In the genomic region with DNA sequence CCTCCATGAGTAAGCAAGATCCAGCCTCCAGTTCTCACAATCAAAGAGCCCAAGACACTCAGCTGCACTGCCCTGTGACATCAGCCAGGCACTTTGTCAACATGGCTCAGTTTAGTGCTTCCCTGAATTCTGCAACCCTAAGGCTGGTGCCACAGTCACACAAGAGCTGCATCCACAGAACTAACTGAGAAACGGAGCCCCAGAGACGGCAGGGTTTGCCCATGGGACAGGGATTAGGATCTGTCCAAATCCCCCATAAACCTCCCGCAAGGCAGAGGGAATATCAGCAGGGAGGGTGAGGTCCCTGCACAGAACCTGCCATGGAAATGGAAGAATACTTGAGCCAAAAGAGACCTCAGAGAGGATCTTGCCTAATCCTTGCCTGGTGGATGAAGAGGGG, we compare ENCODE assay signal across 17 cellular contexts.
DNase-seq lines count a peak whose midpoint lies in the region; ATAC-seq, FAIRE-seq and TF ChIP-seq lines count a peak whose summit lies in the region.
"Had no signal": no experiment of that assay in that cellular context is flagged by ENCODE, and none has a peak within 500 bp of the region (broad histone marks: within the 10 kb centered on the region; RNA-seq: fewer than 3 reads in every experiment).

No MANE protein-coding gene starts in this region.

- no peak for TF ChIP-seq POLR2A in H1 (IDR thresholded peaks at IDR 0.05; ENCODE audit: control extremely low read depth in 1 of 2, low read depth in 2 of 2, low read length in 2 of 2)
- no peak for TF ChIP-seq POLR2A in transverse colon (IDR thresholded peaks at IDR 0.05)

- no peak overlapping the region for H2BK12ac ChIP-seq in H1 (ENCODE audit: low read depth, low read length)

- H3K4me2 ChIP-seq in H1 (ENCODE audit: insufficient read depth in 1 of 2, low read depth in 2 of 2, low read length in 2 of 2), result no peak overlapping the region

- H3K27ac ChIP-seq in heart right ventricle (no peak overlapping the region), H1 (ENCODE audit: low read depth, low read length) (no peak overlapping the region), upper lobe of right lung (no peak overlapping the region), transverse colon (no peak overlapping the region)

- H3K4me3 ChIP-seq in heart right ventricle (no peak overlapping the region), H1 (ENCODE audit: extremely low read depth in 1 of 4, insufficient read depth in 2 of 4, low read depth in 3 of 4, low read length in 4 of 4) (no peak overlapping the region), upper lobe of right lung (no peak overlapping the region), transverse colon (no peak overlapping the region)
- H3K4me3 ChIP-seq: GM12878, HAP-1 had no signal

- no peaks in the 10 kb centered on the region for H3K36me3 Mint-ChIP-seq in progenitor cell of endocrine pancreas (ENCODE audit: insufficient read depth)
- H3K36me3 Mint-ChIP-seq: CD4-positive, CD25-positive, alpha-beta regulatory T cell; CD8-positive, alpha-beta memory T cell had no signal

- H2BK15ac ChIP-seq in H1 (ENCODE audit: low read length), result 0 out of 2 replicates have a peak overlapping the region, but pooled peaks have one; percentile 10

- TF ChIP-seq RAD21 in H1 (IDR thresholded peaks at IDR 0.05 in 1 of 2, conservative IDR thresholded peaks at IDR 0.05 in 1 of 2; ENCODE audit: low read depth in 2 of 2, low read length in 2 of 2), result no peak

- no peak overlapping the region for H2BK5ac ChIP-seq in H1 (ENCODE audit: low read depth, low read length)

- no peak overlapping the region for H3K18ac ChIP-seq in H1 (ENCODE audit: extremely low read depth, low read length)

- intact Hi-C loops in cardiac septum (cut with DNase I), result no loop called here
- intact Hi-C loops in heart right ventricle (cut with DNase I), result loop anchor here in 1 of 10 donors (10.0 kb wide), 1 partner anchor 241 kb away; a partner anchor contains a TSS
- intact Hi-C loops in upper lobe of right lung (cut with DNase I), result no loop called here
- intact Hi-C loops in transverse colon (cut with DNase I; ENCODE audit: low total_unique reads), result no loop called here

- H3K9me3 ChIP-seq in heart right ventricle, result peaks cover 0 to 6% (median 0%) of the 10 kb centered on the region in 11 donors
- no peaks in the 10 kb centered on the region for H3K9me3 ChIP-seq in H1 (ENCODE audit: insufficient read depth in 2 of 2, low read depth in 1 of 2, low read length in 1 of 2)
- no peaks in the 10 kb centered on the region for H3K9me3 ChIP-seq in upper lobe of right lung
- no peaks in the 10 kb centered on the region for H3K9me3 ChIP-seq in transverse colon
- H3K9me3 ChIP-seq: BE2C, HAP-1 had no signal

- ATAC-seq in heart right ventricle, result no peak
- no peak for ATAC-seq in upper lobe of right lung
- ATAC-seq: GM12878 had no signal

- TF ChIP-seq CTCF in heart right ventricle (IDR thresholded peaks at IDR 0.05) (no peak), H1 (IDR thresholded peaks at IDR 0.05; ENCODE audit: control extremely low read depth in 1 of 3, insufficient read depth in 1 of 3, low read depth in 1 of 3, low read length in 3 of 3) (no peak), upper lobe of right lung (IDR thresholded peaks at IDR 0.05) (no peak), transverse colon (IDR thresholded peaks at IDR 0.05) (no peak), progenitor cell of endocrine pancreas (IDR thresholded peaks at IDR 0.05; ENCODE audit: unreplicated experiment) (no peak)

- H3K9ac ChIP-seq in H1 (replicated peaks in 1 of 4; ENCODE audit: extremely low read depth in 1 of 4, low read depth in 3 of 4, low read length in 3 of 4), result no peak overlapping the region

- H2BK120ac ChIP-seq in H1 (replicated peaks; ENCODE audit: low read depth, low read length), result no peak overlapping the region

- no peaks in the 10 kb centered on the region for H3K79me1 ChIP-seq in H1 (ENCODE audit: low read depth, low read length)

- H3K27ac Mint-ChIP-seq in progenitor cell of endocrine pancreas, result no peak overlapping the region
- H3K27ac Mint-ChIP-seq: CD4-positive, CD25-positive, alpha-beta regulatory T cell had no signal

- no peak overlapping the region for H3K56ac ChIP-seq in H1 (replicated peaks; ENCODE audit: insufficient read length, low read depth, low read length)

- H3K23me2 ChIP-seq in H1 (ENCODE audit: low read depth, low read length), result no peaks in the 10 kb centered on the region

- no peak overlapping the region for H3K4ac ChIP-seq in H1 (replicated peaks; ENCODE audit: insufficient read length, low read depth, low read length)

- H3K79me2 ChIP-seq in H1 (ENCODE audit: control insufficient read depth in 1 of 2, insufficient read depth in 2 of 2, low read length in 2 of 2), result no peaks in the 10 kb centered on the region

- H3K4me1 Mint-ChIP-seq in progenitor cell of endocrine pancreas (ENCODE audit: low read depth), result peaks cover 7% of the 10 kb centered on the region
- H3K4me1 Mint-ChIP-seq: CD4-positive, CD25-positive, alpha-beta regulatory T cell; CD8-positive, alpha-beta memory T cell had no signal

- H2AK5ac ChIP-seq in H1 (ENCODE audit: low read depth, low read length), result no peak overlapping the region

- CTCF ChIA-PET in H1 (lab: Charles Lee; ENCODE audit: partially characterized antibody), result interaction anchor here (0.9 to 1.6 kb wide), 3 partner anchors 15 to 244 kb away, joined by 3 to 6 read pairs (median 3); no protein-coding TSS in a partner anchor

- no peak overlapping the region for H2AFZ ChIP-seq in H1 (ENCODE audit: low read length)

- peak; percentile 24 for DNase-seq in cardiac septum (ENCODE audit: low spot score)
- no peak for DNase-seq in heart right ventricle
- no peak for DNase-seq in H1 (ENCODE audit: low read depth in 1 of 2, low spot score in 2 of 2)
- peak; percentile 6 for DNase-seq in upper lobe of right lung
- no peak for DNase-seq in transverse colon
- DNase-seq in progenitor cell of endocrine pancreas (ENCODE audit: low spot score, unreplicated experiment), result no peak
- DNase-seq: BE2C; C1 segment of cervical spinal cord; CD4-positive, CD25-positive, alpha-beta regulatory T cell; CD8-positive, alpha-beta memory T cell; COR-L47; DMS 273 treated with DMSO at 0.1 percent for 48 hours; DMS53; DND-41; EL had no signal

- 60 to 62% methylated on average over 3 of the region's 3 CpGs for WGBS in heart right ventricle, 2 donors
- 94% methylated on average over 3 of the region's 3 CpGs; no CpG with 5 or more reads in 1 of the 2 experiments for WGBS in H1 (ENCODE audit: extremely low coverage in 1 of 2, insufficient coverage in 1 of 2, insufficient read length in 1 of 2, insufficient replicate concordance in 2 of 2, low coverage in 1 of 2, low lambda C conversion rate in 2 of 2, missing lambda C conversion rate in 1 of 2), 2 experiments
- 32% methylated on average over 3 of the region's 3 CpGs; no CpG with 5 or more reads in 1 of the 2 donors for WGBS in transverse colon (ENCODE audit: low coverage in 1 of 2), 2 donors

- H3K4me1 ChIP-seq in heart right ventricle (no peaks in the 10 kb centered on the region), H1 (replicated peaks in 1 of 4; ENCODE audit: control insufficient read depth in 3 of 4, insufficient read depth in 4 of 4, low read length in 3 of 4) (peaks cover 0 to 2% (median 0%) of the 10 kb centered on the region in 4 experiments; a peak in 3 of 7 replicates), upper lobe of right lung (no peaks in the 10 kb centered on the region), transverse colon (no peaks in the 10 kb centered on the region)
- H3K4me1 ChIP-seq: BE2C, HAP-1 had no signal

- peaks cover 4% of the 10 kb centered on the region for H3K9me3 Mint-ChIP-seq in progenitor cell of endocrine pancreas (ENCODE audit: low read depth)

- H3K23ac ChIP-seq in H1 (ENCODE audit: insufficient read length), result no peak overlapping the region

- POLR2A ChIA-PET in H1 (lab: Charles Lee; ENCODE audit: partially characterized antibody), result no interaction called here

- H3K14ac ChIP-seq in H1 (ENCODE audit: insufficient read length), result no peak overlapping the region

- H3K4me3 Mint-ChIP-seq in progenitor cell of endocrine pancreas (ENCODE audit: low read depth), result no peak overlapping the region
- H3K4me3 Mint-ChIP-seq: CD4-positive, CD25-positive, alpha-beta regulatory T cell; CD8-positive, alpha-beta memory T cell had no signal

- no peak overlapping the region for H4K8ac ChIP-seq in H1 (ENCODE audit: extremely low read depth, insufficient read depth, low read length)

- H4K5ac ChIP-seq in H1 (ENCODE audit: insufficient read length, low read depth, low read length), result no peak overlapping the region

- no peaks in the 10 kb centered on the region for H4K20me1 ChIP-seq in H1 (replicated peaks in 1 of 2; ENCODE audit: control insufficient read depth in 1 of 2, insufficient read depth in 2 of 2, low read length in 2 of 2)

- H2BK20ac ChIP-seq in H1 (ENCODE audit: low read length), result no peak overlapping the region

- TF ChIP-seq EP300 in H1 (IDR thresholded peaks at IDR 0.05; ENCODE audit: borderline replicate concordance in 1 of 2, low read depth in 2 of 2, low read length in 2 of 2) (no peak), transverse colon (IDR thresholded peaks at IDR 0.05; ENCODE audit: low read depth) (no peak)

- H3K27me3 ChIP-seq in heart right ventricle (peaks cover 0 to 64% (median 24%) of the 10 kb centered on the region in 7 donors), H1 (replicated peaks in 1 of 4; ENCODE audit: control insufficient read depth in 3 of 4, extremely low read depth in 1 of 4, insufficient read depth in 3 of 4, low read length in 3 of 4) (no peaks in the 10 kb centered on the region; a peak in 1 of 7 replicates), upper lobe of right lung (peaks cover 7% of the 10 kb centered on the region), transverse colon (peaks cover 10% of the 10 kb centered on the region)
- H3K27me3 ChIP-seq: BE2C had no signal

- FAIRE-seq in H1 (lab: Jason Lieb, UNC), result no peak
- FAIRE-seq: GM12878 had no signal

- H3K27me3 Mint-ChIP-seq in progenitor cell of endocrine pancreas, result peaks cover 50% of the 10 kb centered on the region

- H4K91ac ChIP-seq in H1 (replicated peaks; ENCODE audit: insufficient read length, low read length), result no peak overlapping the region

- no peaks in the 10 kb centered on the region for H3K36me3 ChIP-seq in heart right ventricle
- no peaks in the 10 kb centered on the region for H3K36me3 ChIP-seq in H1 (ENCODE audit: control insufficient read depth in 2 of 4, insufficient read depth in 4 of 4, low read length in 3 of 4)
- no peaks in the 10 kb centered on the region for H3K36me3 ChIP-seq in upper lobe of right lung
- no peaks in the 10 kb centered on the region for H3K36me3 ChIP-seq in transverse colon
- H3K36me3 ChIP-seq: BE2C, HAP-1 had no signal

- in situ Hi-C loops in transverse colon (cut with MboI; ENCODE audit: low pct_ligation_motif_present in 1 of 4, low pct_unique_long_range_greater_than_20kb in 1 of 4, low sequenced_read_pairs in 3 of 4), result no loop called here

TF ChIP-seq in H1, 55 proteins besides CTCF, POLR2A, EP300 and RAD21:
- no peak for TF ChIP-seq BRCA1 (IDR thresholded peaks at IDR 0.05; ENCODE audit: low read depth, low read length)
- TF ChIP-seq CBX8 (IDR thresholded peaks at IDR 0.05; ENCODE audit: borderline replicate concordance, low read depth, low read length), result no peak
- TF ChIP-seq EGR1 (IDR thresholded peaks at IDR 0.05; ENCODE audit: borderline replicate concordance, low read depth, low read length), result no peak

Comparison
In these comparisons a context has a peak if more than half of its experiments do, and no peak if none do; other contexts are left out.
1. DNase-seq: peak in cardiac septum (single experiment) and upper lobe of right lung (single experiment); none in heart right ventricle (0 of 2), H1 (0 of 2), transverse colon (single experiment) and progenitor cell of endocrine pancreas (single experiment).